In the genomic region with DNA sequence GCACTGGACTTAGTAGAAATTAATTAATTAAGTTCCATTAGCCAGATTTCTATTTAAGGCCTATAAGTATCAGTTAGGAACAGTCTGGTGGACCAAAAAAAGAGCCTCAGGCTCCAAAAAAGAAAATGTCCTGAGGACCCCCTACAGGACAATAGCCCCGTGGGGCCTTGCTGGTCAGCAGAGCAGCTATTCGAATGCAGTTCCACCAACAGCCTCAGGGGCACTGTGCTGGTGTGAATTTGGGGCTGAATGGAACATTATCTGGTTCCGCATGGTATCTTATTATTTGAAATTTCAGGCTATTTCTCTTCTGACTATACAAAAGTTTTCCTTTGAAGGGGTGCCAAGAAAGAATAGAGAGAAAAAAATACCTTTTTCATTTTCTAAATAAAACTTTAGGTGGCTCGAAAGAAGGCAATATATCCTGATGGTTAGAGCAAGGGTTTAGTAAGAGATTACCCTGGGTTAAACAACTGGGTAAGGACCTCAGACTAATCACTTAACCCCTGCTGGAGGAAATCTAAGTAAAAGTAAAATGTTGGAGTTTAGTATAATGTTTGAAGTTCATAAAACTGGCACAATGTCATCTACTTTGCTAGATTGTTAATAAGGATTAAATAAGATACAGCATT, we compare ENCODE assay signal across 15 cellular contexts.
DNase-seq lines count a peak whose midpoint lies in the region; ATAC-seq, FAIRE-seq and TF ChIP-seq lines count a peak whose summit lies in the region.
"Had no signal": no experiment of that assay in that cellular context is flagged by ENCODE, and none has a peak within 500 bp of the region (broad histone marks: within the 10 kb centered on the region; RNA-seq: fewer than 3 reads in every experiment).

No MANE protein-coding gene starts in this region.

- WGBS in neuronal stem cell (ENCODE audit: extremely low coverage in 2 of 2, insufficient read length in 2 of 2, insufficient replicate concordance in 1 of 2), 2 donors: no CpG with 5 or more reads among the region's 4 CpGs

- H3K9me3 ChIP-seq in neuronal stem cell (replicated peaks in 1 of 2; ENCODE audit: control insufficient read depth in 2 of 2, insufficient read depth in 1 of 2, low read depth in 1 of 2, low read length in 2 of 2): no peaks in the 10 kb centered on the region
- H3K9me3 ChIP-seq: thyroid gland had no signal

- no peak overlapping the region for H2AFZ ChIP-seq in KMS-11 (ENCODE audit: low read depth)
- no peak overlapping the region for H2AFZ ChIP-seq in neuronal stem cell (ENCODE audit: low read length)

- H2BK120ac ChIP-seq in neuronal stem cell (ENCODE audit: low read depth, low read length): no peak overlapping the region

- no peak overlapping the region for H2BK12ac ChIP-seq in neuronal stem cell (ENCODE audit: low read length)

- H3K4ac ChIP-seq in neuronal stem cell (ENCODE audit: low read length): no peak overlapping the region

- no peaks in the 10 kb centered on the region for H3K79me1 ChIP-seq in neuronal stem cell (ENCODE audit: low read depth, low read length)

- peak; percentile 17 for DNase-seq in DMS 273 (lab: John Stamatoyannopoulos, UW; ENCODE audit: unreplicated experiment)
- no peak for DNase-seq in DMS 273 treated with DMSO at 0.1 percent for 48 hours (lab: John Stamatoyannopoulos, UW)
- no peak for DNase-seq in bronchial epithelial cell (ENCODE audit: low read depth)
- DNase-seq in neuronal stem cell (ENCODE audit: low spot score): peak; percentile 23
- DNase-seq in SW480 (ENCODE audit: low spot score): no peak
- DNase-seq: activated CD4-positive, alpha-beta T cell treated with anti-CD3 and anti-CD28 coated beads, Interleukin-2, amount 10 ng/mL, durations not matched to agents 7 days and 5 days; caudate nucleus; NCI-H2029 treated with DMSO at 0.1 percent for 48 hours; stimulated activated CD4-positive, alpha-beta T cell treated with anti-CD3 and anti-CD28 coated beads, Interleukin-12 subunit alpha, Interleukin-12 subunit beta, amount 100 ng/mL, for 4 hours; thyroid gland had no signal

- H3K27ac ChIP-seq in KMS-11 (no peak overlapping the region), neuronal stem cell (replicated peaks; ENCODE audit: low read length) (no peak overlapping the region)
- H3K27ac ChIP-seq: thyroid gland had no signal

- TF ChIP-seq CTCF in KMS-11 (conservative IDR thresholded peaks at IDR 0.05; ENCODE audit: low read depth, low read length): peak; percentile 46; the same call in 1 of the 2 replicates
- peak; percentile 37 for TF ChIP-seq CTCF in bronchial epithelial cell (IDR thresholded peaks at IDR 0.05; ENCODE audit: insufficient read depth, low read length, severe bottlenecking)

- H3K27me3 ChIP-seq in KMS-11 (ENCODE audit: insufficient read depth, low read depth) (no peaks in the 10 kb centered on the region), bronchial epithelial cell (ENCODE audit: control insufficient read depth, insufficient read depth, low read length) (no peaks in the 10 kb centered on the region), neuronal stem cell (ENCODE audit: control insufficient read depth in 3 of 3, insufficient read depth in 3 of 3, low read depth in 1 of 3, low read length in 3 of 3) (no peaks in the 10 kb centered on the region)
- H3K27me3 ChIP-seq: thyroid gland had no signal

- H2BK5ac ChIP-seq in neuronal stem cell (ENCODE audit: low read length): no peak overlapping the region

- no peak overlapping the region for H3K14ac ChIP-seq in neuronal stem cell (ENCODE audit: low read length)

- H3K4me3 ChIP-seq in KMS-11 (IDR thresholded peaks at IDR 0.05; ENCODE audit: insufficient read depth, low read depth, low read length) (no peak overlapping the region), bronchial epithelial cell (ENCODE audit: low read depth, low read length) (no peak overlapping the region), neuronal stem cell (ENCODE audit: low read length in 2 of 2) (no peak overlapping the region)
- H3K4me3 ChIP-seq: thyroid gland had no signal

- H3K23ac ChIP-seq in neuronal stem cell (ENCODE audit: low read depth, low read length, poor library complexity): no peak overlapping the region

- ATAC-seq in HG03097 (IDR thresholded peaks at IDR 0.05; ENCODE audit: low FRiP score, unreplicated experiment) (no peak), GM18907 (IDR thresholded peaks at IDR 0.05; ENCODE audit: unreplicated experiment) (no peak)
- ATAC-seq: left lobe of liver had no signal

- no peak overlapping the region for H2BK15ac ChIP-seq in neuronal stem cell (ENCODE audit: low read length)

- H3K36me3 ChIP-seq in KMS-11 (ENCODE audit: insufficient read depth): no peaks in the 10 kb centered on the region
- H3K36me3 ChIP-seq in bronchial epithelial cell (ENCODE audit: control insufficient read depth, insufficient read depth, low read length): no peaks in the 10 kb centered on the region
- H3K36me3 ChIP-seq in neuronal stem cell (replicated peaks in 1 of 2; ENCODE audit: control insufficient read depth in 2 of 2, insufficient read depth in 2 of 2, low read length in 2 of 2): no peaks in the 10 kb centered on the region
- H3K36me3 ChIP-seq: thyroid gland had no signal

- H3K9ac ChIP-seq in KMS-11: no peak overlapping the region
- no peak overlapping the region for H3K9ac ChIP-seq in neuronal stem cell (ENCODE audit: low read depth, low read length, poor library complexity)

- H4K8ac ChIP-seq in neuronal stem cell (ENCODE audit: low read depth, low read length): no peak overlapping the region

- H4K91ac ChIP-seq in neuronal stem cell (ENCODE audit: low read depth, low read length, poor library complexity): no peak overlapping the region

- H3K4me1 ChIP-seq in KMS-11 (ENCODE audit: low read depth, poor library complexity, severe bottlenecking) (peaks cover 20% of the 10 kb centered on the region), neuronal stem cell (ENCODE audit: control insufficient read depth in 2 of 2, insufficient read depth in 1 of 2, low read depth in 1 of 2, low read length in 2 of 2) (no peaks in the 10 kb centered on the region)

- no peak for FAIRE-seq in bronchial epithelial cell (lab: Jason Lieb, UNC)
- FAIRE-seq: A204.1 had no signal

- no peaks in the 10 kb centered on the region for H4K20me1 ChIP-seq in KMS-11 (ENCODE audit: insufficient read depth)

- H3K4me2 ChIP-seq in KMS-11: no peak overlapping the region
- no peak overlapping the region for H3K4me2 ChIP-seq in neuronal stem cell (ENCODE audit: insufficient read depth, low read length, poor library complexity, severe bottlenecking)

- no peak overlapping the region for H3K18ac ChIP-seq in neuronal stem cell (ENCODE audit: low read length)

- H3K79me2 ChIP-seq in KMS-11 (ENCODE audit: insufficient read depth, low read depth): no peaks in the 10 kb centered on the region

- no peak overlapping the region for H2AK5ac ChIP-seq in neuronal stem cell (ENCODE audit: low read depth, low read length)

Comparison
In these comparisons a context has a peak if more than half of its experiments do, and no peak if none do; other contexts are left out.
1. DNase-seq: peak in DMS 273 (single experiment) and neuronal stem cell (single experiment); none in DMS 273 treated with DMSO at 0.1 percent for 48 hours (single experiment), bronchial epithelial cell (single experiment) and SW480 (single experiment).